Comparison of ENCODE assay signal across 7 cellular contexts in the genomic region with DNA sequence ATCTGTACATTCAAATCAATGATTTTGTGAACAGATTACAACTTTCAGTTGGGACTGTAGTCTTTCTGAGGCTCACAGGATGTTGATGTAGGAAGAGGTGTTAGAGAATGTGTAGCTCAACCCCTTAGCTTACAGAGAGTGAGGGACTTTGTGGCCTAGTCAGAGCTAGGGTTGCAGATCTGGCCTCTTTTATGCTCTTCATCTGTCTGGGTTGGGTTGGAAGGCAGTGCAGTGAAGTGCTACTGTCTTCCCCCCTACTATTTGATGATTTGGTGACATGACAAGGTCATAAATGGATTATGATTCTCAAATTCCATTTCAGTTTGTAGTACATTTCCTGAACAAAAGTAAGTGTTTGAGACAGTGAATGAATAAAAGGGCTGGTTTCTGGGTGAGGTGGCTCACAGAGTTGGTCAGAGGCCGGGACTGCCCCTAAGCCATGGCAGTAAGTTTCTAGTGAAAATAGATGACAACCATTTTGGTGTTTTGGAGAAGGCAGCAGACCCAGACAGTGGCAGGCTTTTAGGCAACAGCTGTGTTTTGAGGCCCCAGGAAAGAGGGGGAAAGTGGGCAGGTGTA. TPM values are rescaled to one million over a fixed set of nuclear protein-coding genes. Genes with fewer than 3 reads are reported as not detected.
A peak's percentile ranks its signal among the peaks of the same experiment; 100 is the strongest.
DNase-seq lines count a peak whose midpoint lies in the region; ATAC-seq and TF ChIP-seq lines count a peak whose summit lies in the region.

No MANE protein-coding gene starts in this region.

- H3K4me1 ChIP-seq in GM23248 (ENCODE audit: insufficient read depth): peaks cover 40% of the 10 kb centered on the region
- peaks cover 2 to 38% of the 10 kb centered on the region in 2 experiments for H3K4me1 ChIP-seq in SK-N-SH (ENCODE audit: control insufficient read depth in 1 of 2, insufficient read depth in 2 of 2, low read depth in 1 of 2, low read length in 1 of 2)

- no peaks in the 10 kb centered on the region for H3K36me3 Mint-ChIP-seq in chondrocyte (ENCODE audit: low read depth)

- 85 to 86% methylated on average over 1 of the region's 1 CpG for WGBS in GM23248 (ENCODE audit: low coverage in 1 of 2, low lambda C conversion rate in 2 of 2, missing lambda C conversion rate in 2 of 2), 2 experiments
- 50% methylated on average over 1 of the region's 1 CpG for WGBS in SK-N-SH (ENCODE audit: low lambda C conversion rate)

- H2AFZ ChIP-seq in GM23248 (no peak overlapping the region), SK-N-SH (ENCODE audit: low read depth) (no peak overlapping the region)

- H3K4me1 Mint-ChIP-seq in chondrocyte (ENCODE audit: low read depth): peaks cover 48% of the 10 kb centered on the region

- H3K4me2 ChIP-seq in GM23248 (ENCODE audit: unreplicated experiment): peak overlapping the region; percentile 24
- peak overlapping the region; percentile 61 for H3K4me2 ChIP-seq in SK-N-SH

- peak overlapping the region; percentile 78 for H3K27ac ChIP-seq in GM23248
- peak overlapping the region in 1 of 2 experiments; percentile 82; a peak in 2 of 4 replicates for H3K27ac ChIP-seq in SK-N-SH (ENCODE audit: low read depth in 2 of 2, low read length in 1 of 2)
- H3K27ac ChIP-seq in dorsolateral prefrontal cortex: peak overlapping the region in 18 of 59 donors; percentile 0 to 55 (median 23)

- POLR2A ChIA-PET in SK-N-SH (lab: Yijun Ruan, JAX): interaction anchor here (0.6 kb wide), 1 partner anchor 26 kb away, joined by 4 read pairs; no protein-coding TSS in a partner anchor

- peaks cover 23% of the 10 kb centered on the region for H3K36me3 ChIP-seq in GM23248 (ENCODE audit: low read depth)
- H3K36me3 ChIP-seq in SK-N-SH (replicated peaks in 1 of 2; ENCODE audit: control insufficient read depth in 1 of 2, insufficient read depth in 2 of 2, low read length in 1 of 2): peaks cover 0 to 30% of the 10 kb centered on the region in 2 experiments

- TF ChIP-seq EP300 in SK-N-SH (IDR thresholded peaks at IDR 0.05; ENCODE audit: borderline replicate concordance in 1 of 2, low read depth in 1 of 2, low read length in 1 of 2): no peak

- intact Hi-C loops in dorsolateral prefrontal cortex (cut with DNase I): no loop called here

- H3F3A ChIP-seq in GM23248 (ENCODE audit: insufficient read depth) (peaks cover 58% of the 10 kb centered on the region), SK-N-SH (replicated peaks; ENCODE audit: insufficient read depth) (peaks cover 22% of the 10 kb centered on the region)

- ATAC-seq in HG02763 (IDR thresholded peaks at IDR 0.05; ENCODE audit: unreplicated experiment): no peak

- H3K27ac Mint-ChIP-seq in chondrocyte (ENCODE audit: unreplicated experiment): peak overlapping the region; percentile 89

- no peaks in the 10 kb centered on the region for H3K9me3 Mint-ChIP-seq in chondrocyte (ENCODE audit: low read depth)

- H3K79me2 ChIP-seq in GM23248 (ENCODE audit: insufficient read depth): peaks cover 99% of the 10 kb centered on the region
- H3K79me2 ChIP-seq in SK-N-SH (ENCODE audit: insufficient read depth): peaks cover 99% of the 10 kb centered on the region

- H3K9ac ChIP-seq in GM23248 (no peak overlapping the region), SK-N-SH (no peak overlapping the region; the same call in 1 of the 2 replicates)

- CTCF ChIA-PET in SK-N-SH (lab: Yijun Ruan, JAX): interaction anchor here (1.1 kb wide), 1 partner anchor 64 kb away, joined by 3 read pairs; no protein-coding TSS in a partner anchor

- TF ChIP-seq CTCF in SK-N-SH (IDR thresholded peaks at IDR 0.05) (no peak), chondrocyte (IDR thresholded peaks at IDR 0.05) (no peak), dorsolateral prefrontal cortex (IDR thresholded peaks at IDR 0.05 in 54 of 56, conservative IDR thresholded peaks at IDR 0.05 in 2 of 56; ENCODE audit: low read depth in 1 of 56, partially characterized antibody in 56 of 56) (no peak), GM13977 (IDR thresholded peaks at IDR 0.05; ENCODE audit: extremely low read depth, insufficient read depth, missing control alignments) (no peak)

- peaks cover 49% of the 10 kb centered on the region for H4K20me1 ChIP-seq in GM23248 (ENCODE audit: insufficient read depth)
- peaks cover 99% of the 10 kb centered on the region for H4K20me1 ChIP-seq in SK-N-SH (ENCODE audit: insufficient read depth)

- DNase-seq in GM23248 (peak; percentile 50), SK-N-SH (no peak), chondrocyte (ENCODE audit: low spot score) (no peak), dorsolateral prefrontal cortex (no peak), GM13977 (ENCODE audit: low spot score) (no peak)
- DNase-seq in stimulated activated CD4-positive, alpha-beta T cell treated with anti-CD3 and anti-CD28 coated beads, Interleukin-4, amount 100 ng/mL, for 24 hours: peak; percentile 73

- H3K9me3 ChIP-seq in GM23248 (ENCODE audit: low read depth) (no peaks in the 10 kb centered on the region), SK-N-SH (no peaks in the 10 kb centered on the region)

- no peak overlapping the region for H3K4me3 Mint-ChIP-seq in chondrocyte (ENCODE audit: unreplicated experiment)

- in situ Hi-C loops in GM23248 (cut with MboI): no loop called here
- in situ Hi-C loops in GM13977 (cut with MboI; ENCODE audit: low pct_unique_long_range_greater_than_20kb, low sequenced_read_pairs, unreplicated experiment): no loop called here

- TF ChIP-seq RAD21 in SK-N-SH (IDR thresholded peaks at IDR 0.05; ENCODE audit: low read length): no peak

- no peak overlapping the region for H3K4me3 ChIP-seq in GM23248
- no peak overlapping the region for H3K4me3 ChIP-seq in SK-N-SH (ENCODE audit: low read depth in 2 of 2, low read length in 1 of 2)
- H3K4me3 ChIP-seq in dorsolateral prefrontal cortex: no peak overlapping the region

- H3K9me2 ChIP-seq in GM23248 (ENCODE audit: insufficient read depth): no peaks in the 10 kb centered on the region; the same call in 1 of the 2 replicates
- H3K9me2 ChIP-seq in SK-N-SH: no peaks in the 10 kb centered on the region

- no peaks in the 10 kb centered on the region for H3K27me3 ChIP-seq in GM23248 (replicated peaks; ENCODE audit: insufficient read depth)
- no peaks in the 10 kb centered on the region for H3K27me3 ChIP-seq in SK-N-SH (ENCODE audit: insufficient read depth)
- H3K27me3 ChIP-seq in dorsolateral prefrontal cortex: no peaks in the 10 kb centered on the region

- H3K27me3 Mint-ChIP-seq in chondrocyte (ENCODE audit: low read depth): no peaks in the 10 kb centered on the region

TF ChIP-seq in SK-N-SH, 30 proteins besides CTCF, POLR2A, EP300 and RAD21:
- 0 out of 2 replicates have a peak, but pooled peaks have one; percentile 4 for TF ChIP-seq FOSL2 (IDR thresholded peaks at IDR 0.05; ENCODE audit: borderline replicate concordance, low read depth)
- TF ChIP-seq ELF1 (IDR thresholded peaks at IDR 0.05): no peak
- 0 out of 2 replicates have a peak, but pooled peaks have one; percentile 18 for TF ChIP-seq RXRA (IDR thresholded peaks at IDR 0.05; ENCODE audit: borderline replicate concordance, low read depth)
- TF ChIP-seq NRF1 (IDR thresholded peaks at IDR 0.05; ENCODE audit: low read depth, low read length): no peak
- peak; percentile 44; the same call in 1 of the 2 replicates for TF ChIP-seq TCF12 (IDR thresholded peaks at IDR 0.05)
- TF ChIP-seq, protein P1, sequence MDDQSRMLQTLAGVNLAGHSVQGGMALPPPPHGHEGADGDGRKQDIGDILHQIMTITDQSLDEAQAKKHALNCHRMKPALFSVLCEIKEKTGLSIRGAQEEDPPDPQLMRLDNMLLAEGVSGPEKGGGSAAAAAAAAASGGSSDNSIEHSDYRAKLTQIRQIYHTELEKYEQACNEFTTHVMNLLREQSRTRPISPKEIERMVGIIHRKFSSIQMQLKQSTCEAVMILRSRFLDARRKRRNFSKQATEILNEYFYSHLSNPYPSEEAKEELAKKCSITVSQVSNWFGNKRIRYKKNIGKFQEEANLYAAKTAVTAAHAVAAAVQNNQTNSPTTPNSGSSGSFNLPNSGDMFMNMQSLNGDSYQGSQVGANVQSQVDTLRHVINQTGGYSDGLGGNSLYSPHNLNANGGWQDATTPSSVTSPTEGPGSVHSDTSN (IDR thresholded peaks at IDR 0.05): peak; percentile 72; the same call in 1 of the 2 replicates
TF ChIP-seq in SK-N-SH: peak in this region for 4.

RNA-seq across cellular contexts. Expression of a gene that starts 21.6 kb away (rescaled TPM):
- 107 and 115 TPM in 2 replicates for total RNA-seq in GM23248 (2014; rRNA removed; shearing (Covaris generic))
- 19.9 and 20.3 TPM in 2 replicates for polyA plus RNA-seq in GM23248 (2016; fragmentation: Nextera tagmentation; extraction: Ambion mirVana)
- 68.5 and 72.9 TPM in 2 replicates for polyA plus RNA-seq in SK-N-SH (2012; rRNA removed)
- polyA plus RNA-seq in SK-N-SH (2012; cell fraction: cytosol; rRNA removed): 72.8 and 73.6 TPM in 2 replicates
- 94.7 and 115 TPM in 2 replicates for polyA plus RNA-seq in SK-N-SH (2012; cell fraction: nucleus; rRNA removed)
- total RNA-seq in chondrocyte: 98.2 to 122 TPM (median 121 TPM) in 3 replicates
- total RNA-seq in dorsolateral prefrontal cortex: 100 to 1,000 TPM; 137 to 701 (median 262) TPM

Comparison
In these comparisons a context has a peak if more than half of its experiments do, and no peak if none do; other contexts are left out.
1. DNase-seq: peak in GM23248 (single experiment) and stimulated activated CD4-positive, alpha-beta T cell treated with anti-CD3 and anti-CD28 coated beads, Interleukin-4, amount 100 ng/mL, for 24 hours (single experiment); none in SK-N-SH (single experiment), chondrocyte (single experiment), dorsolateral prefrontal cortex (0 of 10) and GM13977 (single experiment).